In the genomic region with DNA sequence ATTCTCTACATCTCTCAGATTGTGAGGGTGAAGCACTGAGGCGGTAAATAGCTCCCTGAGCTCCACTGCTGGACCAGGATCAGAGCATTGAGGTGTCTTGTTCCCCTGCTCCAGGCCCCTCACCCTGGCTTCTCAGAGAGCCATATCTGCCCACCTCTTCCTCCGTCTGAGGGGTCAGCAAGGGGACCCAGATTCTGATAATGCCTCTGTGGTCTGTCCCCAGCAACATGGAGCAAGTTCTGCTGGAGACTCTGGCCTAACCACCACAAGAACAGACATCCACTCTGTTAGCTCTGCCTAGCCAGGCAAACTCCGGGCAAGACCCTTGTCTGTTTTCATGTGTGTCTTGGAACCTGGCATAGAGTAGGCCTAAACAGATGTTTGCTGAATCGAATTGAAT, we compare ENCODE assay signal across 13 cellular contexts. TPM values are rescaled to one million over a fixed set of nuclear protein-coding genes. Genes with fewer than 3 reads are reported as not detected.
DNase-seq lines count a peak whose midpoint lies in the region; ATAC-seq and TF ChIP-seq lines count a peak whose summit lies in the region.
"Had no signal": no experiment of that assay in that cellular context is flagged by ENCODE, and none has a peak within 500 bp of the region (broad histone marks: within the 10 kb centered on the region; RNA-seq: fewer than 3 reads in every experiment).

No MANE protein-coding gene starts in this region.

- ATAC-seq in activated B cell treated with CpG ODN at 0.5 μM for 24 hours (ENCODE audit: low read depth): no peak
- no peak for ATAC-seq in HG03095 (IDR thresholded peaks at IDR 0.05; ENCODE audit: unreplicated experiment)

- no peaks in the 10 kb centered on the region for H3K9me3 Mint-ChIP-seq in activated naive CD4-positive, alpha-beta T cell treated with anti-CD3 and anti-CD28 coated beads, Interleukin-2, amount 50 U/mL, for 24 hours
- H3K9me3 Mint-ChIP-seq in activated B cell treated with CpG ODN at 0.5 μM for 24 hours: no peaks in the 10 kb centered on the region

- CTCF ChIA-PET in activated B cell treated with CpG ODN at 0.5 μM for 24 hours (lab: Charles Lee): interaction anchor here (0.8 to 1.5 kb wide), 3 partner anchors 12 to 186 kb away, joined by 3 to 4 read pairs (median 3); no protein-coding TSS in a partner anchor

- H3K27ac ChIP-seq in iPS-20b (ENCODE audit: low read length) (no peak overlapping the region), tibial artery (peak overlapping the region; percentile 95 to 97)
- H3K27ac ChIP-seq: neutrophil had no signal

- H3K4me1 ChIP-seq in iPS-20b (ENCODE audit: insufficient read depth, low read length) (peaks cover 31% of the 10 kb centered on the region), tibial artery (peaks cover 0 to 69% (median 49%) of the 10 kb centered on the region in 4 donors)

- peak overlapping the region; percentile 63 for H3K27ac Mint-ChIP-seq in activated naive CD4-positive, alpha-beta T cell treated with anti-CD3 and anti-CD28 coated beads, Interleukin-2, amount 50 U/mL, for 24 hours
- peak overlapping the region; percentile 95 for H3K27ac Mint-ChIP-seq in activated B cell treated with CpG ODN at 0.5 μM for 24 hours

- H3K4me3 ChIP-seq in iPS-20b (ENCODE audit: low read length) (0 out of 2 replicates have a peak overlapping the region, but pooled peaks have one; percentile 19), tibial artery (peak overlapping the region; percentile 75 to 82)

- H3K27me3 Mint-ChIP-seq in activated naive CD4-positive, alpha-beta T cell treated with anti-CD3 and anti-CD28 coated beads, Interleukin-2, amount 50 U/mL, for 24 hours: no peaks in the 10 kb centered on the region
- H3K27me3 Mint-ChIP-seq in activated B cell treated with CpG ODN at 0.5 μM for 24 hours: no peaks in the 10 kb centered on the region

- H3K27me3 ChIP-seq in iPS-20b (ENCODE audit: insufficient read depth, low read length): peaks cover 26% of the 10 kb centered on the region
- no peaks in the 10 kb centered on the region for H3K27me3 ChIP-seq in tibial artery

- no peaks in the 10 kb centered on the region for H3K36me3 Mint-ChIP-seq in activated naive CD4-positive, alpha-beta T cell treated with anti-CD3 and anti-CD28 coated beads, Interleukin-2, amount 50 U/mL, for 24 hours
- peaks cover 17% of the 10 kb centered on the region for H3K36me3 Mint-ChIP-seq in activated B cell treated with CpG ODN at 0.5 μM for 24 hours (ENCODE audit: low read depth)

- H3K36me3 ChIP-seq in iPS-20b (ENCODE audit: insufficient read depth, low read depth, low read length): no peaks in the 10 kb centered on the region
- no peaks in the 10 kb centered on the region for H3K36me3 ChIP-seq in tibial artery
- H3K36me3 ChIP-seq: neutrophil had no signal

- intact Hi-C loops in activated B cell treated with CpG ODN at 0.5 μM for 24 hours (cut with micrococcal nuclease): loop anchor here (5.0 kb wide), 3 partner anchors 53 to 1547 kb away; a partner anchor contains a TSS
- intact Hi-C loops in tibial artery (cut with DNase I; ENCODE audit: low total_unique reads): loop anchor here (5.0 to 10.0 kb wide), 3 partner anchors 183 to 326 kb away; no protein-coding TSS in a partner anchor

- POLR2A ChIA-PET in activated B cell treated with CpG ODN at 0.5 μM for 24 hours (lab: Charles Lee): interaction anchor here (0.6 to 4.8 kb wide), 9 partner anchors 9 to 250 kb away, joined by 3 to 68 read pairs (median 3); no protein-coding TSS in a partner anchor

- H3K4me1 Mint-ChIP-seq in activated naive CD4-positive, alpha-beta T cell treated with anti-CD3 and anti-CD28 coated beads, Interleukin-2, amount 50 U/mL, for 24 hours: peaks cover 86% of the 10 kb centered on the region
- peaks cover 84% of the 10 kb centered on the region for H3K4me1 Mint-ChIP-seq in activated B cell treated with CpG ODN at 0.5 μM for 24 hours

- TF ChIP-seq CTCF in activated B cell treated with CpG ODN at 0.5 μM for 24 hours (IDR thresholded peaks at IDR 0.05): no peak
- TF ChIP-seq CTCF in tibial artery (IDR thresholded peaks at IDR 0.05): no peak

- peak overlapping the region; percentile 90 for H3K4me3 Mint-ChIP-seq in activated naive CD4-positive, alpha-beta T cell treated with anti-CD3 and anti-CD28 coated beads, Interleukin-2, amount 50 U/mL, for 24 hours
- peak overlapping the region; percentile 94 for H3K4me3 Mint-ChIP-seq in activated B cell treated with CpG ODN at 0.5 μM for 24 hours

- H3K9ac ChIP-seq in iPS-20b (ENCODE audit: low read depth, low read length): no peak overlapping the region

- no peaks in the 10 kb centered on the region for H3K9me3 ChIP-seq in iPS-20b (ENCODE audit: insufficient read depth, low read depth, low read length)
- H3K9me3 ChIP-seq in tibial artery: no peaks in the 10 kb centered on the region
- H3K9me3 ChIP-seq: neutrophil had no signal

- DNase-seq in activated naive CD4-positive, alpha-beta T cell (lab: John Stamatoyannopoulos, UW): no peak
- no peak for DNase-seq in activated B cell treated with CpG ODN at 0.5 μM for 24 hours
- no peak for DNase-seq in tibial artery
- DNase-seq in NCI-H1048 (lab: John Stamatoyannopoulos, UW): no peak
- no peak for DNase-seq in Kasumi-1 (lab: John Stamatoyannopoulos, UW)
- DNase-seq: AML-193; GF-D8; stimulated activated CD4-positive, alpha-beta T cell treated with anti-CD3 and anti-CD28 coated beads, Interleukin-15, amount 100 ng/mL, for 24 hours; stimulated activated CD8-positive, alpha-beta memory T cell treated with anti-CD3 and anti-CD28 coated beads, Interleukin-4, amount 100 ng/mL, for 48 hours had no signal

RNA-seq across cellular contexts. Expression of a gene that starts 2.2 kb away (rescaled TPM):
- total RNA-seq in activated B cell treated with CpG ODN at 0.5 μM for 24 hours: 61.4 and 73.1 TPM in 2 replicates
